14 cellular contexts compared by ENCODE assay signal in genomic region chr1:59070607-59071006, GRCh38.
DNase-seq lines count a peak whose midpoint lies in the region; ATAC-seq, FAIRE-seq and TF ChIP-seq lines count a peak whose summit lies in the region.
"Had no signal": no experiment of that assay in that cellular context is flagged by ENCODE, and none has a peak within 500 bp of the region (broad histone marks: within the 10 kb centered on the region; RNA-seq: fewer than 3 reads in every experiment).

No MANE protein-coding gene starts in this region.

- no peaks in the 10 kb centered on the region for H3K27me3 Mint-ChIP-seq in activated naive CD8-positive, alpha-beta T cell treated with anti-CD3 and anti-CD28 coated beads, Interleukin-2, amount 50 U/mL, for 24 hours
- H3K27me3 Mint-ChIP-seq in naive thymus-derived CD8-positive, alpha-beta T cell = no peaks in the 10 kb centered on the region

- H2AFZ ChIP-seq in KMS-11 (ENCODE audit: low read depth) = 0 out of 2 replicates have a peak overlapping the region, but pooled peaks have one; percentile 34

- no peaks in the 10 kb centered on the region for H3K27me3 ChIP-seq in KMS-11 (ENCODE audit: insufficient read depth, low read depth)
- H3K27me3 ChIP-seq: gastroesophageal sphincter had no signal

- H3K4me2 ChIP-seq in KMS-11 = no peak overlapping the region

- no peaks in the 10 kb centered on the region for H3K9me3 ChIP-seq in kidney (ENCODE audit: control insufficient read depth in 1 of 2, low read length in 2 of 2)
- H3K9me3 ChIP-seq: gastroesophageal sphincter, thoracic aorta had no signal

- H3K79me2 ChIP-seq in KMS-11 (ENCODE audit: insufficient read depth, low read depth) = no peaks in the 10 kb centered on the region

- H3K36me3 ChIP-seq in KMS-11 (ENCODE audit: insufficient read depth) (no peaks in the 10 kb centered on the region), kidney (ENCODE audit: control insufficient read depth in 1 of 2, insufficient read depth in 2 of 2, low read length in 2 of 2) (no peaks in the 10 kb centered on the region)
- H3K36me3 ChIP-seq: gastroesophageal sphincter, thoracic aorta had no signal

- intact Hi-C loops in kidney (cut with DNase I) = no loop called here

- DNase-seq in NCI-H748 (lab: John Stamatoyannopoulos, UW; ENCODE audit: unreplicated experiment) = peak; percentile 32
- DNase-seq in NCI-H748 treated with DMSO at 0.1 percent for 48 hours (lab: John Stamatoyannopoulos, UW) = no peak
- no peak for DNase-seq in activated naive CD8-positive, alpha-beta T cell treated with anti-CD3 and anti-CD28 coated beads, Interleukin-2, amount 50 U/mL, for 24 hours
- no peak for DNase-seq in naive thymus-derived CD8-positive, alpha-beta T cell
- DNase-seq in activated gamma-delta T cell (lab: John Stamatoyannopoulos, UW) = no peak
- DNase-seq in kidney = no peak
- no peak for DNase-seq in H54 (ENCODE audit: insufficient read length, low spot score)
- DNase-seq: activated CD4-positive, CD25-positive, alpha-beta regulatory T cell; anterior cingulate cortex; NCI-H82 had no signal

- no peaks in the 10 kb centered on the region for H3K36me3 Mint-ChIP-seq in activated naive CD8-positive, alpha-beta T cell treated with anti-CD3 and anti-CD28 coated beads, Interleukin-2, amount 50 U/mL, for 24 hours (ENCODE audit: low read depth)
- H3K36me3 Mint-ChIP-seq in naive thymus-derived CD8-positive, alpha-beta T cell = no peaks in the 10 kb centered on the region

- no peak overlapping the region for H3K27ac ChIP-seq in KMS-11
- H3K27ac ChIP-seq in kidney (ENCODE audit: low read depth in 2 of 2, low read length in 2 of 2) = no peak overlapping the region
- H3K27ac ChIP-seq: gastroesophageal sphincter, thoracic aorta had no signal

- H3K9ac ChIP-seq in KMS-11 (no peak overlapping the region), kidney (ENCODE audit: low read length in 2 of 2) (no peak overlapping the region)

- peak overlapping the region; percentile 41 for H3K27ac Mint-ChIP-seq in activated naive CD8-positive, alpha-beta T cell treated with anti-CD3 and anti-CD28 coated beads, Interleukin-2, amount 50 U/mL, for 24 hours
- H3K27ac Mint-ChIP-seq in naive thymus-derived CD8-positive, alpha-beta T cell = peak overlapping the region in 9 of 10 donors; percentile 21 to 86 (median 80)

- no peak overlapping the region for H3K4me3 ChIP-seq in KMS-11 (IDR thresholded peaks at IDR 0.05; ENCODE audit: insufficient read depth, low read depth, low read length)
- H3K4me3 ChIP-seq in kidney (ENCODE audit: low read length in 2 of 2) = no peak overlapping the region
- H3K4me3 ChIP-seq: gastroesophageal sphincter, thoracic aorta had no signal

- H3K9me3 Mint-ChIP-seq in activated naive CD8-positive, alpha-beta T cell treated with anti-CD3 and anti-CD28 coated beads, Interleukin-2, amount 50 U/mL, for 24 hours = no peaks in the 10 kb centered on the region
- no peaks in the 10 kb centered on the region for H3K9me3 Mint-ChIP-seq in naive thymus-derived CD8-positive, alpha-beta T cell

- FAIRE-seq in kidney (lab: Jason Lieb, UNC) (no peak), H54 (lab: Jason Lieb, UNC) (no peak)
- FAIRE-seq: A204.1 had no signal

- H3K4me1 Mint-ChIP-seq in activated naive CD8-positive, alpha-beta T cell treated with anti-CD3 and anti-CD28 coated beads, Interleukin-2, amount 50 U/mL, for 24 hours = peaks cover 26% of the 10 kb centered on the region
- H3K4me1 Mint-ChIP-seq in naive thymus-derived CD8-positive, alpha-beta T cell = peaks cover 12 to 34% (median 29%) of the 10 kb centered on the region in 4 donors

- POLR2A ChIA-PET in naive thymus-derived CD8-positive, alpha-beta T cell (lab: Charles Lee) = interaction anchor here (1.2 to 3.4 kb wide), 2 partner anchors 8 to 286 kb away, joined by 6 to 18 read pairs; partner anchors contain the start of gene JUN

- H3K4me3 Mint-ChIP-seq in activated naive CD8-positive, alpha-beta T cell treated with anti-CD3 and anti-CD28 coated beads, Interleukin-2, amount 50 U/mL, for 24 hours = no peak overlapping the region
- peak overlapping the region in 7 of 10 donors; percentile 20 to 73 (median 60) for H3K4me3 Mint-ChIP-seq in naive thymus-derived CD8-positive, alpha-beta T cell

- TF ChIP-seq CTCF in KMS-11 (conservative IDR thresholded peaks at IDR 0.05; ENCODE audit: low read depth, low read length) = no peak
- TF ChIP-seq CTCF in kidney (IDR thresholded peaks at IDR 0.05; ENCODE audit: borderline replicate concordance, extremely low read depth, insufficient read depth) = no peak

- H3K4me1 ChIP-seq in KMS-11 (ENCODE audit: low read depth, poor library complexity, severe bottlenecking) (peaks cover 11% of the 10 kb centered on the region), kidney (ENCODE audit: control insufficient read depth in 1 of 2, insufficient read depth in 1 of 2, low read depth in 1 of 2, low read length in 2 of 2) (no peaks in the 10 kb centered on the region)
- H3K4me1 ChIP-seq: gastroesophageal sphincter had no signal

- no peak for ATAC-seq in activated naive CD8-positive, alpha-beta T cell treated with anti-CD3 and anti-CD28 coated beads, Interleukin-2, amount 50 U/mL, for 24 hours
- ATAC-seq in naive thymus-derived CD8-positive, alpha-beta T cell = no peak
- ATAC-seq: gastroesophageal sphincter had no signal

- no peaks in the 10 kb centered on the region for H4K20me1 ChIP-seq in KMS-11 (ENCODE audit: insufficient read depth)

- no peak for TF ChIP-seq POLR2A in H54 (IDR thresholded peaks at IDR 0.05; ENCODE audit: low read depth, low read length)
